ENCODE assay signal across 23 cellular contexts in genomic region chr3:167650459-167650858, GRCh38. TPM values are rescaled to one million over a fixed set of nuclear protein-coding genes. Genes with fewer than 3 reads are reported as not detected.
"Had no signal": no experiment of that assay in that cellular context is flagged by ENCODE, and none has a peak within 500 bp of the region (broad histone marks: within the 10 kb centered on the region; RNA-seq: fewer than 3 reads in every experiment).

No MANE protein-coding gene starts in this region.

- H3K79me2 ChIP-seq: hepatocyte had no signal

- H3K27ac Mint-ChIP-seq: endodermal cell; naive thymus-derived CD4-positive, alpha-beta T cell had no signal

- H3K27ac ChIP-seq: colonic mucosa, foreskin keratinocyte, hepatocyte, stomach, thoracic aorta, transverse colon had no signal

- ATAC-seq: foreskin keratinocyte; left colon; left ventricle myocardium superior; naive thymus-derived CD4-positive, alpha-beta T cell had no signal

- H3K9me3 ChIP-seq: colonic mucosa, thoracic aorta, transverse colon had no signal

- H3K27me3 ChIP-seq: colonic mucosa, foreskin keratinocyte, hepatocyte, stomach, transverse colon had no signal

- DNase-seq: colonic mucosa; dermis blood vessel endothelial cell; endodermal cell; erythroblast; foreskin keratinocyte; head of caudate nucleus; left colon; left ventricle myocardium superior; mesendoderm; naive thymus-derived CD4-positive, alpha-beta T cell; posterior cingulate gyrus; stimulated activated CD4-positive, alpha-beta T cell treated with anti-CD3 and anti-CD28 coated beads, Interleukin-12 subunit alpha, Interleukin-12 subunit beta, amount 100 ng/mL, for 4 hours; stimulated activated naive CD4-positive, alpha-beta T cell; stomach; substantia nigra; transverse colon had no signal

- H3K36me3 ChIP-seq: colonic mucosa, stomach, thoracic aorta, transverse colon had no signal

- H2AFZ ChIP-seq: hepatocyte had no signal

- H3K4me3 ChIP-seq: colonic mucosa, hepatocyte, lung, stomach, thoracic aorta, transverse colon had no signal

- H3K4me3 Mint-ChIP-seq: endodermal cell; naive thymus-derived CD4-positive, alpha-beta T cell; neural crest cell had no signal

- H3K4me1 ChIP-seq: colonic mucosa, foreskin keratinocyte, stomach, transverse colon had no signal

- H3K4me2 ChIP-seq: hepatocyte had no signal

RNA-seq across cellular contexts. Expression of gene WDR49, which starts 3.3 kb away (rescaled TPM):
- total RNA-seq: endothelial cell of umbilical vein, foreskin keratinocyte, hepatocyte, kidney epithelial cell, osteocyte had no signal
